In genomic region chr2:38603402-38604265, GRCh38 we compare ENCODE assay signal across 9 cellular contexts. TPM values are rescaled to one million over a fixed set of nuclear protein-coding genes. Genes with fewer than 3 reads are reported as not detected.
DNase-seq lines count a peak whose midpoint lies in the region; ATAC-seq, FAIRE-seq and TF ChIP-seq lines count a peak whose summit lies in the region.
"Had no signal": no experiment of that assay in that cellular context is flagged by ENCODE, and none has a peak within 500 bp of the region (broad histone marks: within the 10 kb centered on the region; RNA-seq: fewer than 3 reads in every experiment).

No MANE protein-coding gene starts in this region.

- peaks cover 42% of the 10 kb centered on the region for H3K4me1 ChIP-seq in CD4-positive, alpha-beta memory T cell (ENCODE audit: insufficient read depth, low read length)

- H3K36me3 Mint-ChIP-seq in CD4-positive, alpha-beta memory T cell, result peaks cover 0 to 20% of the 10 kb centered on the region in 2 donors
- H3K36me3 Mint-ChIP-seq in nephron (ENCODE audit: low read depth), result no peaks in the 10 kb centered on the region

- peak; percentile 43 for ATAC-seq in GM21515 (IDR thresholded peaks at IDR 0.05; ENCODE audit: unreplicated experiment)
- ATAC-seq in stimulated activated naive CD8-positive, alpha-beta T cell treated with anti-CD3 and anti-CD28 coated beads, Interleukin-15, Interleukin-2, amounts not matched to agents 100 U/mL and 50 U/mL, for 24 hours, result peak; percentile 78

- intact Hi-C loops in CD4-positive, alpha-beta memory T cell (cut with micrococcal nuclease), result loop anchor here (1.0 to 10.0 kb wide), 11 partner anchors 9 to 521 kb away; partner anchors contain the start of genes SOS1 and SRSF7

- peak overlapping the region; percentile 81 to 99 (median 97) for H3K27ac Mint-ChIP-seq in CD4-positive, alpha-beta memory T cell
- peak overlapping the region; percentile 97 to 100 (median 99) for H3K27ac Mint-ChIP-seq in nephron

- H3K9me3 ChIP-seq in CD4-positive, alpha-beta memory T cell (ENCODE audit: control insufficient read depth in 1 of 2, low read length in 2 of 2), result no peaks in the 10 kb centered on the region

- FAIRE-seq in RCC 7860 (lab: Jason Lieb, UNC), result no peak
- FAIRE-seq: colon had no signal

- peaks cover 0 to 2% of the 10 kb centered on the region in 2 donors for H3K27me3 Mint-ChIP-seq in CD4-positive, alpha-beta memory T cell
- H3K27me3 Mint-ChIP-seq in nephron (ENCODE audit: low read depth), result no peaks in the 10 kb centered on the region

- peak overlapping the region; percentile 64 to 71 for H3K4me3 ChIP-seq in CD4-positive, alpha-beta memory T cell (ENCODE audit: low read length in 2 of 2)
- peak overlapping the region; percentile 73 for H3K4me3 ChIP-seq in fibroblast of the aortic adventitia (ENCODE audit: low read depth, low read length)

- DNase-seq in CD4-positive, alpha-beta memory T cell, result peak in 4 of 5 donors; percentile 86 to 88 (median 88)
- DNase-seq in LHCN-M2 (ENCODE audit: low read depth), result peak; percentile 84
- peak; percentile 44 for DNase-seq in RCC 7860 (ENCODE audit: low spot score)
- DNase-seq in activated T-helper 1 cell treated with anti-CD3 and anti-CD28 coated beads, Interleukin-2, amount 50 U/mL, for 16 hours (ENCODE audit: low read depth in 1 of 2, low spot score in 1 of 2), result peak; percentile 57 to 75
- DNase-seq in fibroblast of the aortic adventitia (ENCODE audit: low read depth), result peak; percentile 76
- DNase-seq in stimulated activated naive CD8-positive, alpha-beta T cell treated with anti-CD3 and anti-CD28 coated beads, Interleukin-15, Interleukin-2, amounts not matched to agents 100 U/mL and 50 U/mL, for 24 hours, result peak; percentile 84

- peak overlapping the region; percentile 92 to 98 (median 96) for H3K4me3 Mint-ChIP-seq in CD4-positive, alpha-beta memory T cell
- peak overlapping the region; percentile 91 to 100 (median 92) for H3K4me3 Mint-ChIP-seq in nephron

- peak overlapping the region; percentile 89 for H3K27ac ChIP-seq in CD4-positive, alpha-beta memory T cell (ENCODE audit: low read depth, low read length)

- POLR2A ChIA-PET in CD4-positive, alpha-beta memory T cell (lab: Charles Lee; ENCODE audit: partially characterized antibody), result interaction anchor here (0.6 to 19.5 kb wide), 27 partner anchors 9 to 146 kb away, joined by 3 to 332 read pairs (median 5); partner anchors contain the start of genes GALM and SRSF7

- H3K9me3 Mint-ChIP-seq in CD4-positive, alpha-beta memory T cell, result no peaks in the 10 kb centered on the region
- H3K9me3 Mint-ChIP-seq in nephron, result no peaks in the 10 kb centered on the region

- peaks cover 26 to 45% (median 35%) of the 10 kb centered on the region in 4 donors for H3K4me1 Mint-ChIP-seq in CD4-positive, alpha-beta memory T cell
- H3K4me1 Mint-ChIP-seq in nephron, result peaks cover 38% of the 10 kb centered on the region

- no peaks in the 10 kb centered on the region for H3K36me3 ChIP-seq in CD4-positive, alpha-beta memory T cell (ENCODE audit: insufficient read depth, low read length)

- peak; percentile 90 for TF ChIP-seq CTCF in fibroblast of the aortic adventitia (IDR thresholded peaks at IDR 0.05; ENCODE audit: insufficient read depth, low read length)
- peak; percentile 82 to 90 (median 88) for TF ChIP-seq CTCF in nephron (IDR thresholded peaks at IDR 0.05; ENCODE audit: unreplicated experiment in 3 of 3)

- CTCF ChIA-PET in CD4-positive, alpha-beta memory T cell (lab: Charles Lee; ENCODE audit: partially characterized antibody), result interaction anchor here (0.6 to 14.1 kb wide), 28 partner anchors 8 to 138 kb away, joined by 3 to 268 read pairs (median 8); partner anchors contain the start of gene GALM

- H3K27me3 ChIP-seq in CD4-positive, alpha-beta memory T cell (ENCODE audit: insufficient read depth, low read length), result no peaks in the 10 kb centered on the region

RNA-seq across cellular contexts. Expression of gene HNRNPLL, which starts 0.9 kb away (rescaled TPM):
- total RNA-seq in CD4-positive, alpha-beta memory T cell, result 100 to 1,000 TPM; 103 to 105 TPM
- polyA plus RNA-seq in CD4-positive, alpha-beta memory T cell, result 10 to 100 TPM; 71.2 to 74.9 TPM
- total RNA-seq in LHCN-M2 (2014; rRNA removed) (54.9 and 62.6 TPM in 2 replicates), fibroblast of the aortic adventitia (ENCODE audit: low replicate concordance) (34.5 and 45.0 TPM in 2 replicates)
- 30.6 TPM for polyA plus RNA-seq in LHCN-M2 (2012)

Comparison
In these comparisons a context has a peak if more than half of its experiments do, and no peak if none do; other contexts are left out.
1. Peak in every context shown above with its lines: DNase-seq, ATAC-seq, H3K4me3 ChIP-seq and H3K27ac ChIP-seq.